In genomic region chr5:79702606-79703380, GRCh38 we compare ENCODE assay signal across 8 cellular contexts. TPM values are rescaled to one million over a fixed set of nuclear protein-coding genes. Genes with fewer than 3 reads are reported as not detected.
DNase-seq lines count a peak whose midpoint lies in the region; ATAC-seq and TF ChIP-seq lines count a peak whose summit lies in the region.

No MANE protein-coding gene starts in this region.

- no peaks in the 10 kb centered on the region for H3K36me3 ChIP-seq in Karpas-422 (ENCODE audit: insufficient read depth, low read length)

- H4K20me1 ChIP-seq in Karpas-422 (ENCODE audit: insufficient read depth, low read depth, low read length) = no peaks in the 10 kb centered on the region

- ATAC-seq in GM21447 (IDR thresholded peaks at IDR 0.05; ENCODE audit: unreplicated experiment) = no peak

- H3K9ac ChIP-seq in Karpas-422 (ENCODE audit: low read length) = no peak overlapping the region

- H3K27me3 Mint-ChIP-seq in glutamatergic neuron (ENCODE audit: unreplicated experiment) = no peaks in the 10 kb centered on the region

- no peaks in the 10 kb centered on the region for H3K9me2 ChIP-seq in Karpas-422 (replicated peaks; ENCODE audit: insufficient read depth, low read length)

- H3K27me3 ChIP-seq in Karpas-422 (ENCODE audit: low read length) = no peaks in the 10 kb centered on the region

- no peak overlapping the region for H3K4me3 ChIP-seq in Karpas-422 (ENCODE audit: low read length)

- peaks cover 12% of the 10 kb centered on the region for H3K36me3 Mint-ChIP-seq in glutamatergic neuron (ENCODE audit: unreplicated experiment)

- H3K4me2 ChIP-seq in Karpas-422 (ENCODE audit: low read depth, low read length, poor library complexity, severe bottlenecking) = no peak overlapping the region

- peaks cover 2% of the 10 kb centered on the region for H3K9me3 Mint-ChIP-seq in glutamatergic neuron (ENCODE audit: unreplicated experiment)

- H3K79me2 ChIP-seq in Karpas-422 (ENCODE audit: low read length) = no peaks in the 10 kb centered on the region

- H3K9me3 ChIP-seq in Karpas-422 (ENCODE audit: low read length) = peaks cover 7% of the 10 kb centered on the region; the same call in 1 of the 2 replicates

- H3K27ac ChIP-seq in Karpas-422 (ENCODE audit: low read length) = no peak overlapping the region

- no peak overlapping the region for H2AFZ ChIP-seq in Karpas-422 (ENCODE audit: low read length)

- peaks cover 7% of the 10 kb centered on the region for H3K4me1 ChIP-seq in Karpas-422 (ENCODE audit: low read length)

- no peak overlapping the region for H3K4me3 Mint-ChIP-seq in glutamatergic neuron (ENCODE audit: unreplicated experiment)

- peak; percentile 77 for TF ChIP-seq CTCF in glutamatergic neuron (IDR thresholded peaks at IDR 0.05; ENCODE audit: partially characterized antibody, unreplicated experiment)

- DNase-seq in DMS53 treated with DMSO at 0.1 percent for 48 hours (lab: John Stamatoyannopoulos, UW; ENCODE audit: unreplicated experiment) (peak; percentile 24), Karpas-422 (peak; percentile 63), glutamatergic neuron (peak; percentile 59), NCI-H1694 (lab: John Stamatoyannopoulos, UW) (no peak), DMS79 (lab: John Stamatoyannopoulos, UW) (no peak), cerebellum (ENCODE audit: low spot score) (no peak)
- peak; percentile 35 to 37 for DNase-seq in activated CD4-positive, alpha-beta T cell treated with anti-CD3 and anti-CD28 coated beads, Interleukin-2, amount 50 U/mL, for 48 hours

- no peaks in the 10 kb centered on the region for H3K4me1 Mint-ChIP-seq in glutamatergic neuron (ENCODE audit: low read depth, unreplicated experiment)

- no peak overlapping the region for H3K27ac Mint-ChIP-seq in glutamatergic neuron (ENCODE audit: unreplicated experiment)

RNA-seq across cellular contexts. Expression of gene CMYA5, which starts 13.2 kb away (rescaled TPM):
- total RNA-seq in Karpas-422 (2014; rRNA removed; shearing (Covaris generic); ENCODE audit: low replicate concordance) = 0.04 and 0.45 TPM in 2 replicates
- total RNA-seq in glutamatergic neuron (ENCODE audit: unreplicated experiment) (0.74 TPM), cerebellum (3.2 TPM)

Comparison
In these comparisons a context has a peak if more than half of its experiments do, and no peak if none do; other contexts are left out.
1. DNase-seq: peak in DMS53 treated with DMSO at 0.1 percent for 48 hours (single experiment), Karpas-422 (single experiment), activated CD4-positive, alpha-beta T cell treated with anti-CD3 and anti-CD28 coated beads, Interleukin-2, amount 50 U/mL, for 48 hours (2 of 2) and glutamatergic neuron (single experiment); none in NCI-H1694 (single experiment), DMS79 (single experiment) and cerebellum (single experiment).